ENCODE assay signal across 24 cellular contexts in the genomic region with DNA sequence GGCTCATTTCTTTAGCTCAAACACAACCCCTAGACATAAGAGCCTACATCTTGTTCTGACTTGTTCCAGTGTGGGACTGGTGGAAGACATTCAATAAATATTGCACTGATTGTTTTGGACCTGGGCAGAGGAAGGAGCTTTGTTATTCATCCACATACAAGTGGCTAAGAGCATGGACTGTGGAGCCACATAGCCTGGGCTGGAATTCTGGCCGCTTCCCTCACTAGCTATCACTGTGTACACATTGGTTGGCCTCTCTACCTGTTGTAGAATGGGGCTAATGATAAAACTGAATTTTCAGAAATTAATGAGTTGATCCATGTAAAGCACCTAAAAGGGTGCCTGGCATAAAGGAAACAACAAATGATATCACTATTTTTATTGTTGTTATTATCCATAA.
"Had no signal": no experiment of that assay in that cellular context is flagged by ENCODE, and none has a peak within 500 bp of the region (broad histone marks: within the 10 kb centered on the region; RNA-seq: fewer than 3 reads in every experiment).

No MANE protein-coding gene starts in this region.

- H3K4me3 ChIP-seq: MG63, SJSA1, SK-N-MC had no signal

- H3K27ac ChIP-seq: SJSA1, SK-N-MC had no signal

- FAIRE-seq: RCC 7860 had no signal

- H3K9me3 ChIP-seq: MG63, SJSA1 had no signal

- H3K27me3 ChIP-seq: MG63, SJSA1 had no signal

- H3K4me1 ChIP-seq: SJSA1 had no signal

- DNase-seq: IMR-90, Karpas-422, KG1, MG63, NCI-H1092, NCI-H1105 treated with DMSO at 0.1 percent for 48 hours, NCI-H1417 treated with DMSO at 0.1 percent for 48 hours, NCI-H146, NCI-H1694 treated with DMSO at 0.1 percent for 48 hours, NCI-H1930, NCI-H2081, NCI-H2107, NCI-H2171 treated with DMSO at 0.1 percent for 48 hours, NCI-H345, NCI-H524, NCI-H526 treated with DMSO at 0.1 percent for 48 hours, NCI-H748 treated with DMSO at 0.1 percent for 48 hours, Right ventricle myocardium superior, RPMI8226, SIG-M5, SW 1271 had no signal
